In the genomic region with DNA sequence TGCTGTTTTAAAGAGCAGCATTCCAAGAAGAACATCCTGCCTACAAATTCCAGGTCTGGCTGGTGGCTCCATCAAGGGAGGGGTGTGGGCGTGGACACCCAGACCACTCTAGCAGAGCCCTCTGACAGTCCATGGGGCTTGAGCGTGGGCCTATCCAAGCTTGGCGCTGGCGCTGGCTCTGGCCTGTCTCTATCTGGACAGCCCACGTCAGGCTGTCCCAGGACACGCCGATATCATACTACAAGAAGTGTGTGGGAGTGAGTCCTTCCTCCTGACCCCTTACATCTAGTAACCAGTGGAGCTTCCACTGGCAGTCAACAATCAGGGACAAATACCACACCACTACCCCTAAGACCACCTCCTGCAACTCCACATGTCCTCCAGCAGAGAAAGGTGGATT, we compare ENCODE assay signal across 20 cellular contexts. TPM values are rescaled to one million over a fixed set of nuclear protein-coding genes. Genes with fewer than 3 reads are reported as not detected.
DNase-seq lines count a peak whose midpoint lies in the region; ATAC-seq and TF ChIP-seq lines count a peak whose summit lies in the region.
"Had no signal": no experiment of that assay in that cellular context is flagged by ENCODE, and none has a peak within 500 bp of the region (broad histone marks: within the 10 kb centered on the region; RNA-seq: fewer than 3 reads in every experiment).

No MANE protein-coding gene starts in this region.

- intact Hi-C loops in Right ventricle myocardium superior (cut with DNase I) = loop anchor here (5.0 kb wide), 1 partner anchor 34 kb away; no protein-coding TSS in a partner anchor
- intact Hi-C loops in left ventricle myocardium inferior (cut with micrococcal nuclease) = no loop called here
- intact Hi-C loops in right cardiac atrium (cut with DNase I) = no loop called here
- intact Hi-C loops in testis (cut with DNase I; ENCODE audit: low total_unique reads) = no loop called here
- intact Hi-C loops in psoas muscle (cut with DNase I) = loop anchor here in 1 of 2 donors (5.0 kb wide), 2 partner anchors 49 to 64 kb away; no protein-coding TSS in a partner anchor

- H3K36me3 ChIP-seq in left ventricle myocardium inferior (no peaks in the 10 kb centered on the region), testis (ENCODE audit: low read depth, missing control alignments) (no peaks in the 10 kb centered on the region), psoas muscle (ENCODE audit: insufficient read depth in 1 of 2, low read depth in 1 of 2) (no peaks in the 10 kb centered on the region)

- TF ChIP-seq CTCF in left ventricle myocardium inferior (IDR thresholded peaks at IDR 0.05; ENCODE audit: borderline replicate concordance) = no peak
- TF ChIP-seq CTCF in brain (conservative IDR thresholded peaks at IDR 0.05) = no peak
- no peak for TF ChIP-seq CTCF in testis (IDR thresholded peaks at IDR 0.05)
- TF ChIP-seq CTCF in psoas muscle (IDR thresholded peaks at IDR 0.05) = no peak

- H3K27ac Mint-ChIP-seq in brain = peak overlapping the region in 3 of 5 experiments; percentile 7 to 53 (median 19)
- H3K27ac Mint-ChIP-seq: CD14-positive monocyte; CD8-positive, alpha-beta T cell; HFFc6; IgD-negative memory B cell had no signal

- peaks cover 0 to 3% (median 0%) of the 10 kb centered on the region in 5 experiments for H3K9me3 Mint-ChIP-seq in brain
- H3K9me3 Mint-ChIP-seq: CD8-positive, alpha-beta T cell; HFFc6; IgD-negative memory B cell had no signal

- H3K4me1 ChIP-seq in left ventricle myocardium inferior (peaks cover 35% of the 10 kb centered on the region), right cardiac atrium (ENCODE audit: control insufficient read depth, insufficient read depth, low read length) (peaks cover 12% of the 10 kb centered on the region), testis (peaks cover 25% of the 10 kb centered on the region), psoas muscle (peaks cover 22% of the 10 kb centered on the region)

- no peaks in the 10 kb centered on the region for H3K27me3 ChIP-seq in left ventricle myocardium inferior (ENCODE audit: low read depth)
- H3K27me3 ChIP-seq in right cardiac atrium (ENCODE audit: control insufficient read depth, insufficient read depth) = no peaks in the 10 kb centered on the region
- H3K27me3 ChIP-seq in testis = no peaks in the 10 kb centered on the region
- H3K27me3 ChIP-seq in psoas muscle (ENCODE audit: insufficient read depth in 3 of 3, low read length in 2 of 3) = no peaks in the 10 kb centered on the region
- H3K27me3 ChIP-seq: BLaER1 had no signal

- H3K4me3 ChIP-seq in left ventricle myocardium inferior (no peak overlapping the region), right cardiac atrium (ENCODE audit: low read length) (no peak overlapping the region), testis (no peak overlapping the region), psoas muscle (no peak overlapping the region)
- H3K4me3 ChIP-seq: BLaER1 had no signal

- no peaks in the 10 kb centered on the region for H3K36me3 Mint-ChIP-seq in brain
- H3K36me3 Mint-ChIP-seq: CD8-positive, alpha-beta T cell had no signal

- no peak overlapping the region for H3K4me3 Mint-ChIP-seq in brain
- H3K4me3 Mint-ChIP-seq: CD14-positive monocyte; CD8-positive, alpha-beta T cell; HFFc6; IgD-negative memory B cell had no signal

- H3K9me3 ChIP-seq in left ventricle myocardium inferior (replicated peaks) (no peaks in the 10 kb centered on the region), right cardiac atrium (ENCODE audit: control insufficient read depth, low read length) (no peaks in the 10 kb centered on the region), testis (no peaks in the 10 kb centered on the region), psoas muscle (no peaks in the 10 kb centered on the region)
- H3K9me3 ChIP-seq: BLaER1 had no signal

- no peak for TF ChIP-seq POLR2A in testis (IDR thresholded peaks at IDR 0.05)

- 42% methylated on average over 7 of the region's 7 CpGs for WGBS in right cardiac atrium
- 69 to 71% methylated on average over 3 to 7 of the region's 7 CpGs for WGBS in testis, 2 donors
- WGBS in psoas muscle, 3 donors = 81 to 92% (median 83%) methylated on average over 7 of the region's 7 CpGs

- ATAC-seq in Right ventricle myocardium superior (ENCODE audit: poor library complexity) (peak; percentile 35), right cardiac atrium (peak; percentile 74), GM19452 (IDR thresholded peaks at IDR 0.05; ENCODE audit: unreplicated experiment) (no peak), psoas muscle (no peak), GM21717 (IDR thresholded peaks at IDR 0.05; ENCODE audit: unreplicated experiment) (no peak)
- ATAC-seq: CD8-positive, alpha-beta T cell; HCT116 had no signal

- no peak for DNase-seq in Right ventricle myocardium superior
- DNase-seq in left ventricle myocardium inferior = no peak
- peak; percentile 60 to 82 (median 82) for DNase-seq in right cardiac atrium
- DNase-seq in testis = peak; percentile 52
- no peak for DNase-seq in psoas muscle
- DNase-seq: 8988T; Calu3; CD8-positive, alpha-beta T cell; DMS79 treated with DMSO at 0.1 percent for 48 hours; GF-D8; GOT3; H7; HFFc6 had no signal

- H3K27me3 Mint-ChIP-seq in brain = no peaks in the 10 kb centered on the region
- H3K27me3 Mint-ChIP-seq: IgD-negative memory B cell had no signal

- H3K27ac ChIP-seq in left ventricle myocardium inferior (replicated peaks) (no peak overlapping the region), right cardiac atrium (ENCODE audit: low read length) (peak overlapping the region; percentile 4), testis (no peak overlapping the region), psoas muscle (no peak overlapping the region)
- H3K27ac ChIP-seq: BLaER1 had no signal

- H3K4me1 Mint-ChIP-seq in brain = peaks cover 5% of the 10 kb centered on the region

RNA-seq across cellular contexts. Expression of a gene that starts 17.1 kb away (rescaled TPM):
- total RNA-seq in Right ventricle myocardium superior (23.2 TPM), left ventricle myocardium inferior (23.1 TPM), right cardiac atrium (10 to 100 TPM; 27.2 to 39.9 (median 36.2) TPM), testis (10 to 100 TPM; 40.6 to 48.8 TPM), psoas muscle (10 to 100 TPM in 3 of 4 donors, 1 to 10 TPM in 1; 9.7 to 31.9 (median 17.1) TPM)
- polyA plus RNA-seq in brain (ENCODE audit: insufficient read depth, low read depth, low replicate concordance) (15.2 TPM), right cardiac atrium (18.1 TPM), testis (ENCODE audit: insufficient read depth, low read depth, low replicate concordance) (25.1 TPM), psoas muscle (10 to 100 TPM in 2 of 3 donors, 1 to 10 TPM in 1; 7.4 to 27.6 (median 15.7) TPM)

Comparison
In these comparisons a context has a peak if more than half of its experiments do, and no peak if none do; other contexts are left out.
1. DNase-seq: peak in right cardiac atrium (3 of 3) and testis (single experiment); none in Right ventricle myocardium superior (single experiment), left ventricle myocardium inferior (single experiment) and psoas muscle (0 of 2).
2. ATAC-seq: peak in Right ventricle myocardium superior (single experiment) and right cardiac atrium (2 of 2); none in GM19452 (single experiment), psoas muscle (0 of 4) and GM21717 (single experiment).